ENCODE assay signal across 17 cellular contexts in genomic region chr2:122758967-122759366, GRCh38.
DNase-seq lines count a peak whose midpoint lies in the region; ATAC-seq and TF ChIP-seq lines count a peak whose summit lies in the region.
"Had no signal": no experiment of that assay in that cellular context is flagged by ENCODE, and none has a peak within 500 bp of the region (broad histone marks: within the 10 kb centered on the region; RNA-seq: fewer than 3 reads in every experiment).

No MANE protein-coding gene starts in this region.

- DNase-seq in BE2C (peak; percentile 18), endodermal cell (no peak), heart right ventricle (no peak)
- DNase-seq: Calu3, DMS79 treated with DMSO at 0.1 percent for 48 hours, H9, NCI-H1436, NCI-H2029 treated with DMSO at 0.1 percent for 48 hours, NCI-H526 treated with DMSO at 0.1 percent for 48 hours, Right ventricle myocardium superior, SK-N-SH had no signal

- H3K9me3 ChIP-seq in BE2C (no peaks in the 10 kb centered on the region), endodermal cell (ENCODE audit: control insufficient read depth, low read length) (no peaks in the 10 kb centered on the region), heart right ventricle (peaks cover 0 to 28% (median 5%) of the 10 kb centered on the region in 11 donors)

- H3K4me1 ChIP-seq in BE2C (peaks cover 12% of the 10 kb centered on the region), KMS-11 (ENCODE audit: low read depth, poor library complexity, severe bottlenecking) (peaks cover 14% of the 10 kb centered on the region), endodermal cell (ENCODE audit: control insufficient read depth, insufficient read depth, low read length) (no peaks in the 10 kb centered on the region), heart right ventricle (no peaks in the 10 kb centered on the region)

- H3K36me3 Mint-ChIP-seq in endodermal cell (ENCODE audit: low read depth), result no peaks in the 10 kb centered on the region

- H3K4me2 ChIP-seq in KMS-11, result peak overlapping the region; percentile 13; the same call in 1 of the 2 replicates
- H3K4me2 ChIP-seq: SK-N-SH had no signal

- intact Hi-C loops in heart right ventricle (cut with DNase I), result no loop called here

- H4K20me1 ChIP-seq in KMS-11 (ENCODE audit: insufficient read depth), result no peaks in the 10 kb centered on the region

- no peaks in the 10 kb centered on the region for H3K4me1 Mint-ChIP-seq in endodermal cell

- no peak for TF ChIP-seq CTCF in BE2C (IDR thresholded peaks at IDR 0.05; ENCODE audit: low read depth, low read length)
- TF ChIP-seq CTCF in KMS-11 (conservative IDR thresholded peaks at IDR 0.05; ENCODE audit: low read depth, low read length), result no peak
- no peak for TF ChIP-seq CTCF in endodermal cell (conservative IDR thresholded peaks at IDR 0.05)
- no peak for TF ChIP-seq CTCF in heart right ventricle (IDR thresholded peaks at IDR 0.05)

- H3K4me3 ChIP-seq in BE2C (ENCODE audit: low read depth, low read length) (no peak overlapping the region), KMS-11 (IDR thresholded peaks at IDR 0.05; ENCODE audit: insufficient read depth, low read depth, low read length) (no peak overlapping the region), endodermal cell (ENCODE audit: low read length) (no peak overlapping the region), heart right ventricle (no peak overlapping the region)

- no peaks in the 10 kb centered on the region for H3K79me2 ChIP-seq in KMS-11 (ENCODE audit: insufficient read depth, low read depth)

- H3K36me3 ChIP-seq in BE2C (no peaks in the 10 kb centered on the region), KMS-11 (ENCODE audit: insufficient read depth) (no peaks in the 10 kb centered on the region), endodermal cell (ENCODE audit: control insufficient read depth, insufficient read depth, low read length) (no peaks in the 10 kb centered on the region), heart right ventricle (no peaks in the 10 kb centered on the region)

- H3K9me3 Mint-ChIP-seq in endodermal cell, result no peaks in the 10 kb centered on the region

- no peak overlapping the region for H3K27ac Mint-ChIP-seq in endodermal cell
- H3K27ac Mint-ChIP-seq: H9; T-helper 1 cell treated with Interleukin-12 subunit alpha and Interleukin-12 subunit beta and Interleukin-4 antibody, amounts not matched to agents 30 μg/mL and 1 μg/mL, for 36 hours had no signal

- H3K9ac ChIP-seq in KMS-11 (no peak overlapping the region), endodermal cell (ENCODE audit: extremely low read depth, low read length, poor library complexity, severe bottlenecking) (no peak overlapping the region)
- H3K9ac ChIP-seq: SK-N-SH had no signal

- no peak overlapping the region for H3K4me3 Mint-ChIP-seq in endodermal cell
- H3K4me3 Mint-ChIP-seq: H9; T-helper 1 cell treated with Interleukin-12 subunit alpha and Interleukin-12 subunit beta and Interleukin-4 antibody, amounts not matched to agents 30 μg/mL and 1 μg/mL, for 36 hours had no signal

- H3K27me3 Mint-ChIP-seq in endodermal cell (ENCODE audit: insufficient read depth), result no peaks in the 10 kb centered on the region

- 98% methylated on average over 2 of the region's 2 CpGs; no CpG with 5 or more reads in 1 of the 2 experiments for WGBS in endodermal cell (ENCODE audit: insufficient coverage in 1 of 2, insufficient read length in 1 of 2), 2 experiments
- 50 to 55% methylated on average over 2 of the region's 2 CpGs for WGBS in heart right ventricle, 2 donors

- ATAC-seq in GM18867 (IDR thresholded peaks at IDR 0.05; ENCODE audit: unreplicated experiment) (peak; percentile 87), GM21619 (IDR thresholded peaks at IDR 0.05; ENCODE audit: unreplicated experiment) (peak; percentile 60), HG03108 (IDR thresholded peaks at IDR 0.05; ENCODE audit: unreplicated experiment) (no peak), heart right ventricle (no peak), HG03342 (IDR thresholded peaks at IDR 0.05; ENCODE audit: unreplicated experiment) (no peak)

- H3K27ac ChIP-seq in KMS-11, result no peak overlapping the region
- H3K27ac ChIP-seq in endodermal cell (ENCODE audit: low read depth, low read length), result no peak overlapping the region
- H3K27ac ChIP-seq in heart right ventricle, result no peak overlapping the region

- H2AFZ ChIP-seq in KMS-11 (ENCODE audit: low read depth), result no peak overlapping the region

- H3K27me3 ChIP-seq in BE2C (no peaks in the 10 kb centered on the region), KMS-11 (ENCODE audit: insufficient read depth, low read depth) (no peaks in the 10 kb centered on the region), endodermal cell (ENCODE audit: control insufficient read depth, insufficient read depth, low read length, poor library complexity, severe bottlenecking) (no peaks in the 10 kb centered on the region), heart right ventricle (no peaks in the 10 kb centered on the region)

Comparison
In these comparisons a context has a peak if more than half of its experiments do, and no peak if none do; other contexts are left out.
1. ATAC-seq: peak in GM18867 (single experiment) and GM21619 (single experiment); none in HG03108 (single experiment), heart right ventricle (0 of 8) and HG03342 (single experiment).